1 cellular context compared by ENCODE assay signal in the genomic region with DNA sequence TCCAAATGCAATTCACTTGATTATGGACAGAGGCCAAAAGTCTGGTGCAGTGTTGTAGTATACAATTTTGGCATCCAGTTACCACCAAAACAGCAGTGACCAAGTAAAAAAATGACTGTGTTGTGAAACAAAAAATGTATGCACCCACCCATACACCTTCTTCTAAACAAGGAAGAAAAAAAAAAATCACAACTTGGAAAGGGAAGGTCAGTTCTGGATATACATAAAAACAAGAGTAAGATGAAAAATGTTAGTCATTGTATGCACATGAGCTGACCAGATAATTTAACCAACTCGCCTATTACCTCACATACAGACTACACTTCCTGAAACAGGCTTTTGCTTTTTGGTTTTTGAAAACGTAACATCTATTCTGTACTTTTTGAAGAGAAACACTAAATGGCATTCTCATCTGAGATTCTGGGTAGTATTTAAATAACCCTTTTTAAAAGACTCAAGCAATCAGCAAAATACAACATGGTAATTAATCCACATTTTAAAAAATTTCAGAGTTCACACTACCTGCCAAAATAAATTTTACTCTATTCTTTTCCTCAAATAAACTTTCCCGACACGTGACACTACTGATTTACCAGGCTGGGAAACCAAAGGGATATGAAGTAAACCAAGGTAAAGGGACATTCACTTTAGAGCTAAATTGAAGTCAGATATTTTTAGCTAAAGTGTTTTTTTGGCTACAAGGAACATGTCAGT.
TF ChIP-seq lines count a peak whose summit lies in the region.

No MANE protein-coding gene starts in this region.

TF ChIP-seq in HepG2, 621 proteins besides CTCF, POLR2A, EP300 and RAD21 (continued from another document):
- TF ChIP-seq, protein P1, sequence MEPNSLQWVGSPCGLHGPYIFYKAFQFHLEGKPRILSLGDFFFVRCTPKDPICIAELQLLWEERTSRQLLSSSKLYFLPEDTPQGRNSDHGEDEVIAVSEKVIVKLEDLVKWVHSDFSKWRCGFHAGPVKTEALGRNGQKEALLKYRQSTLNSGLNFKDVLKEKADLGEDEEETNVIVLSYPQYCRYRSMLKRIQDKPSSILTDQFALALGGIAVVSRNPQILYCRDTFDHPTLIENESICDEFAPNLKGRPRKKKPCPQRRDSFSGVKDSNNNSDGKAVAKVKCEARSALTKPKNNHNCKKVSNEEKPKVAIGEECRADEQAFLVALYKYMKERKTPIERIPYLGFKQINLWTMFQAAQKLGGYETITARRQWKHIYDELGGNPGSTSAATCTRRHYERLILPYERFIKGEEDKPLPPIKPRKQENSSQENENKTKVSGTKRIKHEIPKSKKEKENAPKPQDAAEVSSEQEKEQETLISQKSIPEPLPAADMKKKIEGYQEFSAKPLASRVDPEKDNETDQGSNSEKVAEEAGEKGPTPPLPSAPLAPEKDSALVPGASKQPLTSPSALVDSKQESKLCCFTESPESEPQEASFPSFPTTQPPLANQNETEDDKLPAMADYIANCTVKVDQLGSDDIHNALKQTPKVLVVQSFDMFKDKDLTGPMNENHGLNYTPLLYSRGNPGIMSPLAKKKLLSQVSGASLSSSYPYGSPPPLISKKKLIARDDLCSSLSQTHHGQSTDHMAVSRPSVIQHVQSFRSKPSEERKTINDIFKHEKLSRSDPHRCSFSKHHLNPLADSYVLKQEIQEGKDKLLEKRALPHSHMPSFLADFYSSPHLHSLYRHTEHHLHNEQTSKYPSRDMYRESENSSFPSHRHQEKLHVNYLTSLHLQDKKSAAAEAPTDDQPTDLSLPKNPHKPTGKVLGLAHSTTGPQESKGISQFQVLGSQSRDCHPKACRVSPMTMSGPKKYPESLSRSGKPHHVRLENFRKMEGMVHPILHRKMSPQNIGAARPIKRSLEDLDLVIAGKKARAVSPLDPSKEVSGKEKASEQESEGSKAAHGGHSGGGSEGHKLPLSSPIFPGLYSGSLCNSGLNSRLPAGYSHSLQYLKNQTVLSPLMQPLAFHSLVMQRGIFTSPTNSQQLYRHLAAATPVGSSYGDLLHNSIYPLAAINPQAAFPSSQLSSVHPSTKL (CRISPR knock-in tag; IDR thresholded peaks at IDR 0.05), result peak; percentile 14; the same call in 1 of the 2 replicates
- TF ChIP-seq GATAD1 (CRISPR knock-in tag; IDR thresholded peaks at IDR 0.05) (0 out of 2 replicates have a peak, but pooled peaks have one; percentile 3), ZKSCAN8 (CRISPR knock-in tag; IDR thresholded peaks at IDR 0.05; ENCODE audit: borderline replicate concordance) (peak; percentile 18; the same call in 1 of the 2 replicates), ZFP36L1 (CRISPR knock-in tag; IDR thresholded peaks at IDR 0.05) (no peak)
